Comparison of ENCODE assay signal across 15 cellular contexts in the genomic region with DNA sequence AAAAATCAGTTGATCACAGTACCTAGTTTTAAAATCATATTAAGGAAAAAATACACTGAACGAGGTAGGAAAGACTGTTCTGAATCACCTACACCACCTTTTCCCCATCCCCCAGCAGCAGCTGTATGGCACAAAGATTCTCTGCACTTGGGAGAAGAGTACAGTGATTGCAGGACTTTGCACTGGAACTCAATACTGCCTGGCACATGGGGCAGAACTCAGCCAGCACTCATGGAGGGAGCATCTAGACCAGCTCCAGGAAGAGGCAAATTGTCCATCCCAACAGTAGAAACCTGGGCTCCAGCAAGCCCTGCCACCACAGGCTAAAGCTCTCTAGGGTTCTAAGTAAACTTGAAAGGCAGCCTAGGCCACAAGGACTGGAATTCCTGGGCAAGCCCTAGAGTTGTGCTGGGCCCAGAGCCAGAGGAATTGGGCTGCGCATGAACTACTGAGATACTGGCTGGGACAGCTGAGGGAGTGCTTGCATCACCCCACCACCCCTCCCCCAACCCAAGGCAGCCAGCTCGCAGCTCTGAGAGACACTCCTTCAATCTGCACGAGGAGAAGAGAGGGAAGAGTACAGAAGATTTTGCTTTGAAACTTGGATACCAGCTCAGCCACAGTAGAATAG.
DNase-seq lines count a peak whose midpoint lies in the region; ATAC-seq and TF ChIP-seq lines count a peak whose summit lies in the region.
"Had no signal": no experiment of that assay in that cellular context is flagged by ENCODE, and none has a peak within 500 bp of the region (broad histone marks: within the 10 kb centered on the region; RNA-seq: fewer than 3 reads in every experiment).

No MANE protein-coding gene starts in this region.

- H3K27me3 ChIP-seq in upper lobe of right lung = no peaks in the 10 kb centered on the region
- H3K27me3 ChIP-seq: spleen had no signal

- H3K4me1 Mint-ChIP-seq in activated naive CD4-positive, alpha-beta T cell treated with anti-CD3 and anti-CD28 coated beads for 36 hours (ENCODE audit: low read depth) = no peaks in the 10 kb centered on the region
- H3K4me1 Mint-ChIP-seq: activated CD4-positive, alpha-beta memory T cell treated with anti-CD3 and anti-CD28 coated beads, Interleukin-2, amount 10 ng/mL, durations not matched to agents 7 days and 5 days; CD4-positive, CD25-positive, alpha-beta regulatory T cell had no signal

- POLR2A ChIA-PET in RWPE1 (lab: Yijun Ruan, JAX; ENCODE audit: low non-redundant PET) = no interaction called here

- no peak overlapping the region for H3K4me3 Mint-ChIP-seq in activated naive CD4-positive, alpha-beta T cell treated with anti-CD3 and anti-CD28 coated beads for 36 hours
- H3K4me3 Mint-ChIP-seq: activated CD4-positive, alpha-beta memory T cell treated with anti-CD3 and anti-CD28 coated beads, Interleukin-2, amount 10 ng/mL, durations not matched to agents 7 days and 5 days; CD4-positive, CD25-positive, alpha-beta regulatory T cell had no signal

- no peaks in the 10 kb centered on the region for H3K36me3 ChIP-seq in upper lobe of right lung
- H3K36me3 ChIP-seq: spleen had no signal

- H3K27me3 Mint-ChIP-seq in activated naive CD4-positive, alpha-beta T cell treated with anti-CD3 and anti-CD28 coated beads for 36 hours (ENCODE audit: low read depth) = no peaks in the 10 kb centered on the region
- H3K27me3 Mint-ChIP-seq: activated CD4-positive, alpha-beta memory T cell treated with anti-CD3 and anti-CD28 coated beads, Interleukin-2, amount 10 ng/mL, durations not matched to agents 7 days and 5 days; CD4-positive, CD25-positive, alpha-beta regulatory T cell had no signal

- H3K4me1 ChIP-seq in upper lobe of right lung = no peaks in the 10 kb centered on the region
- H3K4me1 ChIP-seq: spleen had no signal

- H3K4me3 ChIP-seq in fibroblast of the aortic adventitia (ENCODE audit: low read depth, low read length) = no peak overlapping the region
- H3K4me3 ChIP-seq in upper lobe of right lung = no peak overlapping the region
- H3K4me3 ChIP-seq: spleen had no signal

- no peaks in the 10 kb centered on the region for H3K9me3 ChIP-seq in upper lobe of right lung

- CTCF ChIA-PET in RWPE1 (lab: Yijun Ruan, JAX) = no interaction called here
- CTCF ChIA-PET in activated naive CD4-positive, alpha-beta T cell treated with anti-CD3 and anti-CD28 coated beads for 36 hours (lab: Charles Lee) = no interaction called here

- DNase-seq in RWPE1 (ENCODE audit: low spot score) = peak; percentile 1
- DNase-seq in fibroblast of the aortic adventitia (ENCODE audit: low read depth) = peak; percentile 65
- peak; percentile 54 for DNase-seq in left lobe of liver (ENCODE audit: low spot score)
- peak; percentile 87 for DNase-seq in upper lobe of right lung
- no peak for DNase-seq in activated naive CD4-positive, alpha-beta T cell treated with anti-CD3 and anti-CD28 coated beads for 36 hours
- no peak for DNase-seq in NCI-H2029 (lab: John Stamatoyannopoulos, UW)
- DNase-seq: activated CD4-positive, alpha-beta memory T cell treated with anti-CD3 and anti-CD28 coated beads, Interleukin-2, amount 10 ng/mL, durations not matched to agents 7 days and 5 days; activated effector memory CD4-positive, alpha-beta T cell treated with anti-CD3 and anti-CD28 coated beads, Interleukin-2, amount 50 U/mL, for 16 hours; CD4-positive, CD25-positive, alpha-beta regulatory T cell; NCI-H1048; NCI-H510A; spleen had no signal

- peaks cover 15% of the 10 kb centered on the region for H3K9me3 Mint-ChIP-seq in activated naive CD4-positive, alpha-beta T cell treated with anti-CD3 and anti-CD28 coated beads for 36 hours

- ATAC-seq in left lobe of liver = peak; percentile 69
- peak; percentile 97 for ATAC-seq in upper lobe of right lung
- no peak for ATAC-seq in HG03354 (IDR thresholded peaks at IDR 0.05; ENCODE audit: poor library complexity, severe bottlenecking, unreplicated experiment)
- ATAC-seq: esophagus mucosa, HCT116 had no signal

- H3K36me3 Mint-ChIP-seq in activated naive CD4-positive, alpha-beta T cell treated with anti-CD3 and anti-CD28 coated beads for 36 hours (ENCODE audit: low read depth) = no peaks in the 10 kb centered on the region
- H3K36me3 Mint-ChIP-seq: CD4-positive, CD25-positive, alpha-beta regulatory T cell had no signal

- TF ChIP-seq CTCF in RWPE1 (conservative IDR thresholded peaks at IDR 0.05; ENCODE audit: low read depth) (no peak), fibroblast of the aortic adventitia (IDR thresholded peaks at IDR 0.05; ENCODE audit: insufficient read depth, low read length) (no peak), upper lobe of right lung (IDR thresholded peaks at IDR 0.05) (no peak)

- no peak overlapping the region for H3K27ac Mint-ChIP-seq in activated naive CD4-positive, alpha-beta T cell treated with anti-CD3 and anti-CD28 coated beads for 36 hours
- H3K27ac Mint-ChIP-seq: activated CD4-positive, alpha-beta memory T cell treated with anti-CD3 and anti-CD28 coated beads, Interleukin-2, amount 10 ng/mL, durations not matched to agents 7 days and 5 days; CD4-positive, CD25-positive, alpha-beta regulatory T cell had no signal

- H3K27ac ChIP-seq in RWPE1 (no peak overlapping the region), upper lobe of right lung (no peak overlapping the region)
- H3K27ac ChIP-seq: spleen had no signal

- intact Hi-C loops in upper lobe of right lung (cut with DNase I) = no loop called here
- intact Hi-C loops in activated naive CD4-positive, alpha-beta T cell treated with anti-CD3 and anti-CD28 coated beads for 36 hours (cut with micrococcal nuclease) = no loop called here

Comparison
In these comparisons a context has a peak if more than half of its experiments do, and no peak if none do; other contexts are left out.
1. DNase-seq: peak in RWPE1 (single experiment), fibroblast of the aortic adventitia (single experiment), left lobe of liver (single experiment) and upper lobe of right lung (single experiment); none in activated naive CD4-positive, alpha-beta T cell treated with anti-CD3 and anti-CD28 coated beads for 36 hours (single experiment) and NCI-H2029 (single experiment).